Comparison of ENCODE assay signal across 8 cellular contexts in genomic region chr11:10808553-10809372, GRCh38.
A peak's percentile ranks its signal among the peaks of the same experiment; 100 is the strongest.
DNase-seq lines count a peak whose midpoint lies in the region; ATAC-seq lines count a peak whose summit lies in the region.

EIF4G2 (minus strand) TSS chr11:10808926.

- DNase-seq in AG08396 (ENCODE audit: low spot score) (peak; percentile 99), NCI-H345 treated with DMSO at 0.1 percent for 48 hours (lab: John Stamatoyannopoulos, UW; ENCODE audit: unreplicated experiment) (peak; percentile 96), inferior parietal cortex (ENCODE audit: extremely low spot score) (peak; percentile 99)
- DNase-seq in activated CD4-positive, CD25-positive, alpha-beta regulatory T cell (lab: John Stamatoyannopoulos, UW), result peak; percentile 94 to 97 (median 96)
- peak; percentile 99 for DNase-seq in central memory CD4-positive, alpha-beta T cell
- peak; percentile 95 to 96 for DNase-seq in stimulated activated CD4-positive, alpha-beta T cell treated with anti-CD3 and anti-CD28 coated beads, Interleukin-12 subunit alpha, Interleukin-12 subunit beta, amount 100 ng/mL, for 24 hours (ENCODE audit: low read depth in 2 of 2)

- peak; percentile 94 for ATAC-seq in GM19023 (IDR thresholded peaks at IDR 0.05; ENCODE audit: unreplicated experiment)
- ATAC-seq in HG03280 (IDR thresholded peaks at IDR 0.05; ENCODE audit: unreplicated experiment), result peak; percentile 93

Comparison
In these comparisons a context has a peak if more than half of its experiments do, and no peak if none do; other contexts are left out.
1. Peak in every context shown above with its lines: DNase-seq and ATAC-seq.